ENCODE assay signal across 17 cellular contexts in the genomic region with DNA sequence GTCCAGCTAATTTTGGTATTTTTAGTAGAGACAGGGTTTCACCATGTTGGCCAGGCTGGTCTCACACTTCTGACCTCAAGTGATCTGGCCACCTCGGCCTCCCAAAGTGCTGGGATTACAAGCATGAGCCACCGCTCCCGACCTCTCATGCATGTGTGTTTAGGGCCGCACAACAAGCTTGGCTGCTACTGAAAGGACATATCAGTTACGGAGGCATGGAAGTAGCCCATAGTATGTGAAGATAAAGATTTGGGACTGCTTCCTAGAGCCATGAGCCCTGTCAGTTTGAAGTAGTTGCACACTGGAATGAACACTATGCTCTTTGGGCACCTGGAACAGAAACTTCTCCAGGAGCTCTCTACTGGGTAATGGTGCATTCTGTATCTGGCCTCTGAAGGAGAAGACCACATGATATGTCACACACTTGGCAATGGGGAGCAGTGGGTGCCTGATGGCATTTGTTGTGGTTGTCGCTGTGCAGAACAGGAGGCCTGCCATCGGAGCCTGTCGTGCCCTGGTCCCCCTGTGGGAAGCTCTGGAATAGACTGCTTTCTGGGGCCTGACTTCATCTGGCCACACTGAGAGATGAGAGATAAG.
A peak's percentile ranks its signal among the peaks of the same experiment; 100 is the strongest.
DNase-seq lines count a peak whose midpoint lies in the region; ATAC-seq and TF ChIP-seq lines count a peak whose summit lies in the region.
"Had no signal": no experiment of that assay in that cellular context is flagged by ENCODE, and none has a peak within 500 bp of the region (broad histone marks: within the 10 kb centered on the region; RNA-seq: fewer than 3 reads in every experiment).

No MANE protein-coding gene starts in this region.

- DNase-seq in heart left ventricle (no peak), right atrium auricular region (ENCODE audit: low spot score) (no peak), left ventricle myocardium inferior (no peak), mesenteric fat pad (ENCODE audit: low spot score) (peak; percentile 47), mucosa of descending colon (no peak)
- DNase-seq in natural killer cell treated with Interleukin-12 subunit alpha and Interleukin-12 subunit beta and Interleukin-15 and Interleukin-18, amount 100 ng/mL, for 72 hours (ENCODE audit: low spot score) = no peak
- DNase-seq: C1 segment of cervical spinal cord; Calu3; CD4-positive, alpha-beta memory T cell; COR-L47; DMS53; DMS79 treated with DMSO at 0.1 percent for 48 hours; GF-D8; H9; HFFc6 had no signal

- H3K27ac ChIP-seq in heart left ventricle (peak overlapping the region in 1 of 12 donors; percentile 7), right atrium auricular region (no peak overlapping the region), left ventricle myocardium inferior (replicated peaks) (peak overlapping the region; percentile 70)

- peaks cover 0 to 8% (median 0%) of the 10 kb centered on the region in 12 donors for H3K4me1 ChIP-seq in heart left ventricle
- no peaks in the 10 kb centered on the region for H3K4me1 ChIP-seq in right atrium auricular region
- H3K4me1 ChIP-seq in left ventricle myocardium inferior = peaks cover 4% of the 10 kb centered on the region
- no peaks in the 10 kb centered on the region for H3K4me1 ChIP-seq in mucosa of descending colon (ENCODE audit: low read depth)

- 58 to 71% (median 64%) methylated on average over 7 to 8 of the region's 8 CpGs for WGBS in heart left ventricle, 4 donors

- intact Hi-C loops in heart left ventricle (cut with DNase I) = no loop called here
- intact Hi-C loops in left ventricle myocardium inferior (cut with micrococcal nuclease) = no loop called here
- intact Hi-C loops in mucosa of descending colon (cut with DNase I, micrococcal nuclease) = no loop called here

- H3K36me3 ChIP-seq in heart left ventricle = no peaks in the 10 kb centered on the region
- H3K36me3 ChIP-seq in right atrium auricular region = no peaks in the 10 kb centered on the region
- no peaks in the 10 kb centered on the region for H3K36me3 ChIP-seq in left ventricle myocardium inferior
- H3K36me3 ChIP-seq in mucosa of descending colon (ENCODE audit: low read depth) = no peaks in the 10 kb centered on the region

- no peaks in the 10 kb centered on the region for H3K27me3 Mint-ChIP-seq in natural killer cell treated with Interleukin-12 subunit alpha and Interleukin-12 subunit beta and Interleukin-15 and Interleukin-18, amount 100 ng/mL, for 72 hours
- H3K27me3 Mint-ChIP-seq: CD4-positive, alpha-beta memory T cell had no signal

- no peaks in the 10 kb centered on the region for H3K27me3 ChIP-seq in heart left ventricle
- H3K27me3 ChIP-seq in right atrium auricular region = no peaks in the 10 kb centered on the region
- H3K27me3 ChIP-seq in left ventricle myocardium inferior (ENCODE audit: low read depth) = no peaks in the 10 kb centered on the region

- no peak overlapping the region for H3K4me3 ChIP-seq in heart left ventricle
- H3K4me3 ChIP-seq in right atrium auricular region = no peak overlapping the region
- H3K4me3 ChIP-seq in left ventricle myocardium inferior = no peak overlapping the region
- no peak overlapping the region for H3K4me3 ChIP-seq in mucosa of descending colon
- H3K4me3 ChIP-seq: GM23338 had no signal

- TF ChIP-seq CTCF in heart left ventricle (IDR thresholded peaks at IDR 0.05) (no peak), right atrium auricular region (IDR thresholded peaks at IDR 0.05) (no peak), left ventricle myocardium inferior (IDR thresholded peaks at IDR 0.05; ENCODE audit: borderline replicate concordance) (no peak), mucosa of descending colon (IDR thresholded peaks at IDR 0.05) (no peak)

- H3K4me3 Mint-ChIP-seq in natural killer cell treated with Interleukin-12 subunit alpha and Interleukin-12 subunit beta and Interleukin-15 and Interleukin-18, amount 100 ng/mL, for 72 hours = no peak overlapping the region
- H3K4me3 Mint-ChIP-seq: CD4-positive, alpha-beta memory T cell; GM23338; H9; HFFc6 had no signal

- peak; percentile 45 to 66 (median 58) for ATAC-seq in heart left ventricle
- no peak for ATAC-seq in natural killer cell treated with Interleukin-12 subunit alpha and Interleukin-12 subunit beta and Interleukin-15 and Interleukin-18, amount 100 ng/mL, for 72 hours
- no peak for ATAC-seq in mucosa of descending colon
- ATAC-seq: GM23338, HCT116 had no signal

- no peak overlapping the region for H3K27ac Mint-ChIP-seq in natural killer cell treated with Interleukin-12 subunit alpha and Interleukin-12 subunit beta and Interleukin-15 and Interleukin-18, amount 100 ng/mL, for 72 hours
- H3K27ac Mint-ChIP-seq: CD4-positive, alpha-beta memory T cell; GM23338; H9; HFFc6 had no signal

- H3K9me3 ChIP-seq in heart left ventricle (no peaks in the 10 kb centered on the region), right atrium auricular region (no peaks in the 10 kb centered on the region), left ventricle myocardium inferior (replicated peaks) (no peaks in the 10 kb centered on the region), mucosa of descending colon (no peaks in the 10 kb centered on the region)

- no peaks in the 10 kb centered on the region for H3K4me1 Mint-ChIP-seq in natural killer cell treated with Interleukin-12 subunit alpha and Interleukin-12 subunit beta and Interleukin-15 and Interleukin-18, amount 100 ng/mL, for 72 hours (ENCODE audit: low read depth in 2 of 2)

- no peaks in the 10 kb centered on the region for H3K36me3 Mint-ChIP-seq in natural killer cell treated with Interleukin-12 subunit alpha and Interleukin-12 subunit beta and Interleukin-15 and Interleukin-18, amount 100 ng/mL, for 72 hours
- H3K36me3 Mint-ChIP-seq: CD4-positive, alpha-beta memory T cell had no signal

- no peaks in the 10 kb centered on the region for H3K9me3 Mint-ChIP-seq in natural killer cell treated with Interleukin-12 subunit alpha and Interleukin-12 subunit beta and Interleukin-15 and Interleukin-18, amount 100 ng/mL, for 72 hours
- H3K9me3 Mint-ChIP-seq: CD4-positive, alpha-beta memory T cell; GM23338; H9; HFFc6 had no signal

- TF ChIP-seq POLR2A in heart left ventricle (IDR thresholded peaks at IDR 0.05) = no peak

Comparison
In these comparisons a context has a peak if more than half of its experiments do, and no peak if none do; other contexts are left out.
1. ATAC-seq: peak in heart left ventricle (4 of 4); none in natural killer cell treated with Interleukin-12 subunit alpha and Interleukin-12 subunit beta and Interleukin-15 and Interleukin-18, amount 100 ng/mL, for 72 hours (0 of 2) and mucosa of descending colon (single experiment).